ENCODE assay signal across 18 cellular contexts in genomic region chr6:167798453-167798852, GRCh38.
"Had no signal": no experiment of that assay in that cellular context is flagged by ENCODE, and none has a peak within 500 bp of the region (broad histone marks: within the 10 kb centered on the region; RNA-seq: fewer than 3 reads in every experiment).

No MANE protein-coding gene starts in this region.

- H3K4me3 Mint-ChIP-seq: activated T-helper 1 cell treated with anti-CD3 and anti-CD28 coated beads, Interleukin-12 subunit alpha, Interleukin-12 subunit beta, Interleukin-2, Interleukin-4 antibody, amounts not matched to agents 30 ng/mL and 10 ng/mL and 1 ng/mL, durations not matched to agents 14 hours and 24 hours and 36 hours; effector memory CD8-positive, alpha-beta T cell; natural killer cell; WTC11 had no signal

- H3K36me3 ChIP-seq: breast epithelium, gastrocnemius medialis, heart right ventricle, right atrium auricular region, transverse colon had no signal

- FAIRE-seq: TTC549 had no signal

- H3K4me1 Mint-ChIP-seq: natural killer cell had no signal

- H3K27me3 ChIP-seq: breast epithelium, gastrocnemius medialis, right atrium auricular region had no signal

- ATAC-seq: effector memory CD8-positive, alpha-beta T cell; gastrocnemius medialis; left colon; natural killer cell had no signal

- H3K36me3 Mint-ChIP-seq: natural killer cell, WTC11 had no signal

- H3K9me3 Mint-ChIP-seq: activated T-helper 1 cell treated with anti-CD3 and anti-CD28 coated beads, Interleukin-12 subunit alpha, Interleukin-12 subunit beta, Interleukin-2, Interleukin-4 antibody, amounts not matched to agents 30 ng/mL and 10 ng/mL and 1 ng/mL, durations not matched to agents 14 hours and 24 hours and 36 hours; effector memory CD8-positive, alpha-beta T cell; natural killer cell; WTC11 had no signal

- H3K4me3 ChIP-seq: breast epithelium, gastrocnemius medialis, heart right ventricle, right atrium auricular region, transverse colon had no signal

- H3K27ac ChIP-seq: gastrocnemius medialis, heart right ventricle, right atrium auricular region, transverse colon had no signal

- H3K9me3 ChIP-seq: breast epithelium, gastrocnemius medialis, heart right ventricle, right atrium auricular region, transverse colon had no signal

- H3K27ac Mint-ChIP-seq: activated T-helper 1 cell treated with anti-CD3 and anti-CD28 coated beads, Interleukin-12 subunit alpha, Interleukin-12 subunit beta, Interleukin-2, Interleukin-4 antibody, amounts not matched to agents 30 ng/mL and 10 ng/mL and 1 ng/mL, durations not matched to agents 14 hours and 24 hours and 36 hours; effector memory CD8-positive, alpha-beta T cell; natural killer cell; WTC11 had no signal

- DNase-seq: activated CD4-positive, alpha-beta T cell treated with anti-CD3 and anti-CD28 coated beads for 48 hours; activated naive CD4-positive, alpha-beta T cell; cerebellar nuclear complex; dermis blood vessel endothelial cell; effector memory CD8-positive, alpha-beta T cell; gastrocnemius medialis; heart right ventricle; left colon; mammary epithelial cell; natural killer cell; stimulated activated CD4-positive, alpha-beta T cell treated with anti-CD3 and anti-CD28 coated beads, Interleukin-4, amount 100 ng/mL, for 24 hours; stimulated activated naive CD4-positive, alpha-beta T cell treated with Interleukin-2 at 50 U/mL for 16 hours; transverse colon had no signal
